Comparison of ENCODE assay signal across 8 cellular contexts in genomic region chr1:25247829-25248754, GRCh38. TPM values are rescaled to one million over a fixed set of nuclear protein-coding genes. Genes with fewer than 3 reads are reported as not detected.
DNase-seq lines count a peak whose midpoint lies in the region; ATAC-seq and TF ChIP-seq lines count a peak whose summit lies in the region.

No MANE protein-coding gene starts in this region.

- peaks cover 32% of the 10 kb centered on the region for H3K36me3 ChIP-seq in HUES6 (ENCODE audit: control insufficient read depth, insufficient read depth, low read length)

- intact Hi-C loops in posterior cingulate gyrus (cut with DNase I), result loop anchor here (10.0 kb wide), 1 partner anchor 47 kb away; no protein-coding TSS in a partner anchor

- H3K27me3 Mint-ChIP-seq in activated T-cell treated with anti-CD3 and anti-CD28 coated beads, Interleukin-2, amount 50 U/mL, for 72 hours (ENCODE audit: low read depth), result no peaks in the 10 kb centered on the region
- H3K27me3 Mint-ChIP-seq in nephron (ENCODE audit: low read depth), result no peaks in the 10 kb centered on the region

- H3K4me1 ChIP-seq in HUES6 (ENCODE audit: control insufficient read depth, insufficient read depth, low read length), result peaks cover 7% of the 10 kb centered on the region; the same call in 1 of the 2 replicates

- DNase-seq in activated T-cell treated with anti-CD3 and anti-CD28 coated beads, Interleukin-2, amount 50 U/mL, for 72 hours, result no peak
- DNase-seq in activated T-cell treated with anti-CD3 and anti-CD28 coated beads for 4 hours (no peak), posterior cingulate gyrus (no peak)
- no peak for DNase-seq in stimulated activated CD4-positive, alpha-beta T cell treated with anti-CD3 and anti-CD28 coated beads, Interleukin-2, amount 100 ng/mL, for 24 hours

- H3K36me3 Mint-ChIP-seq in activated T-cell treated with anti-CD3 and anti-CD28 coated beads, Interleukin-2, amount 50 U/mL, for 72 hours (ENCODE audit: insufficient read depth in 2 of 2), result peaks cover 12 to 35% of the 10 kb centered on the region in 2 donors
- H3K36me3 Mint-ChIP-seq in nephron (ENCODE audit: low read depth), result peaks cover 35% of the 10 kb centered on the region

- H3K4me3 ChIP-seq in HUES6 (ENCODE audit: low read depth, low read length), result peak overlapping the region; percentile 94

- no peaks in the 10 kb centered on the region for H3K9me3 Mint-ChIP-seq in activated T-cell treated with anti-CD3 and anti-CD28 coated beads, Interleukin-2, amount 50 U/mL, for 72 hours
- H3K9me3 Mint-ChIP-seq in nephron, result no peaks in the 10 kb centered on the region

- TF ChIP-seq CTCF in nephron (IDR thresholded peaks at IDR 0.05; ENCODE audit: unreplicated experiment in 3 of 3), result peak; percentile 18 to 37 (median 20)

- no peaks in the 10 kb centered on the region for H3K9me3 ChIP-seq in HUES6 (ENCODE audit: control insufficient read depth, insufficient read depth, low read depth, low read length)

- H3K4me1 Mint-ChIP-seq in activated T-cell treated with anti-CD3 and anti-CD28 coated beads, Interleukin-2, amount 50 U/mL, for 72 hours (ENCODE audit: low read depth), result peaks cover 42% of the 10 kb centered on the region
- H3K4me1 Mint-ChIP-seq in nephron, result peaks cover 23% of the 10 kb centered on the region

- H3K4me3 Mint-ChIP-seq in activated T-cell treated with anti-CD3 and anti-CD28 coated beads, Interleukin-2, amount 50 U/mL, for 72 hours, result peak overlapping the region; percentile 94 to 98
- peak overlapping the region; percentile 91 to 100 (median 97) for H3K4me3 Mint-ChIP-seq in nephron

- ATAC-seq in activated T-cell treated with anti-CD3 and anti-CD28 coated beads, Interleukin-2, amount 50 U/mL, for 72 hours (replicated peaks in 1 of 2), result peak; percentile 44 to 49
- ATAC-seq in GM18861 (IDR thresholded peaks at IDR 0.05; ENCODE audit: unreplicated experiment), result no peak

- H3K9ac ChIP-seq in HUES6 (ENCODE audit: low read length), result peak overlapping the region; percentile 72

- no peaks in the 10 kb centered on the region for H3K27me3 ChIP-seq in HUES6 (ENCODE audit: control insufficient read depth, insufficient read depth, low read length)

- peak overlapping the region; percentile 99 for H3K27ac Mint-ChIP-seq in activated T-cell treated with anti-CD3 and anti-CD28 coated beads, Interleukin-2, amount 50 U/mL, for 72 hours
- peak overlapping the region; percentile 91 to 100 (median 98) for H3K27ac Mint-ChIP-seq in nephron

- H3K27ac ChIP-seq in HUES6 (ENCODE audit: low read depth, low read length) (peak overlapping the region; percentile 62; the same call in 1 of the 2 replicates), cingulate gyrus (ENCODE audit: low read depth, low read length) (peak overlapping the region; percentile 100)

RNA-seq across cellular contexts. Expression of gene RSRP1, which starts 0.8 kb away (rescaled TPM):
- 100 to 1,000 TPM; 181 to 271 TPM for total RNA-seq in activated T-cell treated with anti-CD3 and anti-CD28 coated beads, Interleukin-2, amount 50 U/mL, for 72 hours

RNA-seq across cellular contexts. Expression of gene SYF2, which starts 15.8 kb away (rescaled TPM):
- total RNA-seq in activated T-cell treated with anti-CD3 and anti-CD28 coated beads, Interleukin-2, amount 50 U/mL, for 72 hours, result 10 to 100 TPM; 64.8 to 78.0 TPM

RNA-seq across cellular contexts. Expression of gene RHD, which starts 24.2 kb away (rescaled TPM):
- total RNA-seq in activated T-cell treated with anti-CD3 and anti-CD28 coated beads, Interleukin-2, amount 50 U/mL, for 72 hours, result under 1 TPM in 1 of 2 donors, not detected in 1; 0.12 TPM
